9 cellular contexts compared by ENCODE assay signal in the genomic region with DNA sequence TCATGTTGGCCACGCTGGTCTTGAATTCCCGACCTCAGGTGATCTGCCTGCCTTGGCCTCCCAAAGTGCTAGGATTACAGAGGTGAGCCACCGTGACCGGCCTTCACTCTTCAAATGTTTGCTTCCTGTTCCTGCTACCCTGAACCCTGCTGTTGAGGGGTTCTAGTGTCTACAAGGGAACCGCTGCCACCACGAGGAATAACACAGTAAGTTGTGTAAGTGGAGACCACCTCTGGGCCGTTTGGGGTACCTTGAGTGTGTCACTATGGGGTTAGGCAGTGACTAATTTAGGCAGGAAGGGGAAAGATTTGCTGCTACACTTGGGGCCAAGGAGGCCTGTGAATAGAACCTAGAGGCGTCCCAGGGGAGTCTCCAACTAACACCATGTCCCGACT. TPM values are rescaled to one million over a fixed set of nuclear protein-coding genes. Genes with fewer than 3 reads are reported as not detected.
DNase-seq lines count a peak whose midpoint lies in the region; ATAC-seq and TF ChIP-seq lines count a peak whose summit lies in the region.
"Had no signal": no experiment of that assay in that cellular context is flagged by ENCODE, and none has a peak within 500 bp of the region (broad histone marks: within the 10 kb centered on the region; RNA-seq: fewer than 3 reads in every experiment).

No MANE protein-coding gene starts in this region.

- H3K4me1 ChIP-seq in CD8-positive, alpha-beta memory T cell (ENCODE audit: insufficient read depth, low read length) = peaks cover 20% of the 10 kb centered on the region
- H3K4me1 ChIP-seq in SJSA1 (replicated peaks) = peaks cover 31% of the 10 kb centered on the region

- H3K4me3 ChIP-seq in CD8-positive, alpha-beta memory T cell (ENCODE audit: low read length) = peak overlapping the region; percentile 60
- peak overlapping the region; percentile 62 for H3K4me3 ChIP-seq in SJSA1
- peak overlapping the region; percentile 48 for H3K4me3 ChIP-seq in fibroblast of pulmonary artery (replicated peaks; ENCODE audit: low read depth, low read length)

- POLR2A ChIA-PET in CD8-positive, alpha-beta memory T cell (lab: Charles Lee) = interaction anchor here (1.0 to 2.6 kb wide), 3 partner anchors 9 to 271 kb away, joined by 3 to 13 read pairs (median 8); no protein-coding TSS in a partner anchor

- no peak for DNase-seq in CD8-positive, alpha-beta memory T cell
- DNase-seq in SJSA1 (ENCODE audit: low read depth in 1 of 2, low spot score in 2 of 2) (no peak), fibroblast of pulmonary artery (ENCODE audit: low read depth) (no peak), progenitor cell of endocrine pancreas (ENCODE audit: low spot score, unreplicated experiment) (no peak), G401 (ENCODE audit: low spot score) (no peak)
- DNase-seq in stimulated activated CD4-positive, alpha-beta T cell treated with anti-CD3 and anti-CD28 coated beads, Interleukin-1b, Interleukin-23, amount 100 ng/mL, for 48 hours = no peak
- DNase-seq in stimulated activated CD4-positive, alpha-beta T cell treated with anti-CD3 and anti-CD28 coated beads, Interleukin-4, amount 100 ng/mL, for 4 hours = no peak

- TF ChIP-seq CTCF in fibroblast of pulmonary artery (IDR thresholded peaks at IDR 0.05; ENCODE audit: low read length, missing control alignments) (no peak), progenitor cell of endocrine pancreas (IDR thresholded peaks at IDR 0.05; ENCODE audit: unreplicated experiment) (no peak)

- peak overlapping the region; percentile 97 for H3K27ac ChIP-seq in CD8-positive, alpha-beta memory T cell (ENCODE audit: low read depth, low read length)
- peak overlapping the region; percentile 99 for H3K27ac ChIP-seq in SJSA1

- H3K36me3 Mint-ChIP-seq in CD8-positive, alpha-beta memory T cell = peaks cover 0 to 16% (median 0%) of the 10 kb centered on the region in 3 donors
- H3K36me3 Mint-ChIP-seq in progenitor cell of endocrine pancreas (ENCODE audit: insufficient read depth) = no peaks in the 10 kb centered on the region

- CTCF ChIA-PET in CD8-positive, alpha-beta memory T cell (lab: Charles Lee) = interaction anchor here (0.8 to 3.7 kb wide), 5 partner anchors 9 to 160 kb away, joined by 3 to 29 read pairs (median 3); a partner anchor contains a TSS

- H3K4me3 Mint-ChIP-seq in CD8-positive, alpha-beta memory T cell = peak overlapping the region; percentile 74 to 99 (median 96)
- H3K4me3 Mint-ChIP-seq in progenitor cell of endocrine pancreas (ENCODE audit: low read depth) = peak overlapping the region; percentile 60

- peaks cover 19 to 28% (median 19%) of the 10 kb centered on the region in 3 donors for H3K4me1 Mint-ChIP-seq in CD8-positive, alpha-beta memory T cell
- peaks cover 44% of the 10 kb centered on the region for H3K4me1 Mint-ChIP-seq in progenitor cell of endocrine pancreas (ENCODE audit: low read depth)

- peak overlapping the region; percentile 99 to 100 (median 100) for H3K27ac Mint-ChIP-seq in CD8-positive, alpha-beta memory T cell
- peak overlapping the region; percentile 16 for H3K27ac Mint-ChIP-seq in progenitor cell of endocrine pancreas

- ATAC-seq in HG03045 (IDR thresholded peaks at IDR 0.05; ENCODE audit: unreplicated experiment) = no peak

- no peaks in the 10 kb centered on the region for H3K36me3 ChIP-seq in CD8-positive, alpha-beta memory T cell (ENCODE audit: insufficient read depth, low read length)
- H3K36me3 ChIP-seq in SJSA1 = peaks cover 20% of the 10 kb centered on the region

- in situ Hi-C loops in G401 (cut with HindIII; ENCODE audit: low sequenced_read_pairs) = no loop called here

- H3K9me3 ChIP-seq in CD8-positive, alpha-beta memory T cell (ENCODE audit: low read length) = no peaks in the 10 kb centered on the region
- H3K9me3 ChIP-seq in SJSA1 (replicated peaks) = no peaks in the 10 kb centered on the region

- peaks cover 0 to 2% (median 0%) of the 10 kb centered on the region in 5 donors for H3K9me3 Mint-ChIP-seq in CD8-positive, alpha-beta memory T cell
- H3K9me3 Mint-ChIP-seq in progenitor cell of endocrine pancreas (ENCODE audit: low read depth) = no peaks in the 10 kb centered on the region

- H3K27me3 Mint-ChIP-seq in CD8-positive, alpha-beta memory T cell = peaks cover 0 to 11% of the 10 kb centered on the region in 2 donors
- no peaks in the 10 kb centered on the region for H3K27me3 Mint-ChIP-seq in progenitor cell of endocrine pancreas

- no peaks in the 10 kb centered on the region for H3K27me3 ChIP-seq in CD8-positive, alpha-beta memory T cell (ENCODE audit: insufficient read depth, low read length, poor library complexity, severe bottlenecking)
- no peaks in the 10 kb centered on the region for H3K27me3 ChIP-seq in SJSA1 (replicated peaks)

RNA-seq across cellular contexts. Expression of a gene that starts 2.2 kb away (rescaled TPM):
- 10 to 100 TPM; 44.2 to 47.8 TPM for total RNA-seq in CD8-positive, alpha-beta memory T cell
- 77.8 TPM for polyA plus RNA-seq in CD8-positive, alpha-beta memory T cell
- total RNA-seq in SJSA1 (2014; rRNA removed; shearing (Covaris generic)) = 35.7 and 39.7 TPM in 2 replicates
- 80.2 and 80.4 TPM in 2 replicates for total RNA-seq in progenitor cell of endocrine pancreas
- 6.1 and 6.3 TPM in 2 replicates for total RNA-seq in G401 (2014; rRNA removed; shearing (Covaris generic))

RNA-seq across cellular contexts. Expression of a gene that starts 16.5 kb away (rescaled TPM):
- total RNA-seq in CD8-positive, alpha-beta memory T cell = not detected
- polyA plus RNA-seq in CD8-positive, alpha-beta memory T cell = not detected
- total RNA-seq in SJSA1 (2014; rRNA removed; shearing (Covaris generic)) = not detected in 2 replicates
- 6.5 and 8.4 TPM in 2 replicates for total RNA-seq in progenitor cell of endocrine pancreas
- total RNA-seq in G401 (2014; rRNA removed; shearing (Covaris generic)) = 0.17 and 1.6 TPM in 2 replicates
- total RNA-seq: M059J had no signal

RNA-seq across cellular contexts. Expression of a gene that starts 41.4 kb away (rescaled TPM):
- not detected for total RNA-seq in CD8-positive, alpha-beta memory T cell
- not detected for polyA plus RNA-seq in CD8-positive, alpha-beta memory T cell
- total RNA-seq in SJSA1 (2014; rRNA removed; shearing (Covaris generic)) = not detected in 2 replicates
- not detected in 2 replicates for total RNA-seq in progenitor cell of endocrine pancreas
- total RNA-seq in G401 (2014; rRNA removed; shearing (Covaris generic)) = not detected in 2 replicates
- total RNA-seq: M059J had no signal

RNA-seq across cellular contexts. Expression of a gene that starts 43.6 kb away (rescaled TPM):
- total RNA-seq in CD8-positive, alpha-beta memory T cell = not detected
- polyA plus RNA-seq in CD8-positive, alpha-beta memory T cell = not detected
- total RNA-seq in SJSA1 (2014; rRNA removed; shearing (Covaris generic)) = not detected in 2 replicates
- total RNA-seq in progenitor cell of endocrine pancreas = 0.18 TPM in 1 of 2 replicates, not detected in the other
- 6.9 and 11.0 TPM in 2 replicates for total RNA-seq in G401 (2014; rRNA removed; shearing (Covaris generic))
- total RNA-seq: M059J had no signal
